18 cellular contexts compared by ENCODE assay signal in genomic region chr9:2286825-2287455, GRCh38.
"Had no signal": no experiment of that assay in that cellular context is flagged by ENCODE, and none has a peak within 500 bp of the region (broad histone marks: within the 10 kb centered on the region; RNA-seq: fewer than 3 reads in every experiment).

No MANE protein-coding gene starts in this region.

- H3K36me3 Mint-ChIP-seq: activated naive CD4-positive, alpha-beta T cell treated with anti-CD3 and anti-CD28 coated beads, Interleukin-2, amount 10 ng/mL, durations not matched to agents 7 days and 5 days; natural killer cell treated with Interleukin-12 subunit alpha and Interleukin-12 subunit beta and Interleukin-15 and Interleukin-18, amount 100 ng/mL, for 72 hours; type B pancreatic cell had no signal

- H3K4me3 ChIP-seq: colonic mucosa had no signal

- H3K27ac ChIP-seq: brain microvascular endothelial cell, colonic mucosa, VCaP had no signal

- H3K27ac Mint-ChIP-seq: activated naive CD4-positive, alpha-beta T cell treated with anti-CD3 and anti-CD28 coated beads, Interleukin-2, amount 10 ng/mL, durations not matched to agents 7 days and 5 days; activated naive CD8-positive, alpha-beta T cell treated with anti-CD3 and anti-CD28 coated beads, Interleukin-2, amount 50 U/mL, for 24 hours; natural killer cell treated with Interleukin-12 subunit alpha and Interleukin-12 subunit beta and Interleukin-15 and Interleukin-18, amount 100 ng/mL, for 72 hours; stimulated activated naive CD8-positive, alpha-beta T cell treated with anti-CD3 and anti-CD28 coated beads, Interleukin-15, Interleukin-2, amounts not matched to agents 100 ng/mL and 50 ng/mL, for 24 hours; T-helper 17 cell; type B pancreatic cell had no signal

- H3K9me3 ChIP-seq: colonic mucosa had no signal

- H3K4me3 Mint-ChIP-seq: activated naive CD4-positive, alpha-beta T cell treated with anti-CD3 and anti-CD28 coated beads, Interleukin-2, amount 10 ng/mL, durations not matched to agents 7 days and 5 days; activated naive CD8-positive, alpha-beta T cell treated with anti-CD3 and anti-CD28 coated beads, Interleukin-2, amount 50 U/mL, for 24 hours; central memory CD8-positive, alpha-beta T cell; natural killer cell treated with Interleukin-12 subunit alpha and Interleukin-12 subunit beta and Interleukin-15 and Interleukin-18, amount 100 ng/mL, for 72 hours; stimulated activated naive CD8-positive, alpha-beta T cell treated with anti-CD3 and anti-CD28 coated beads, Interleukin-15, Interleukin-2, amounts not matched to agents 100 ng/mL and 50 ng/mL, for 24 hours; T-helper 17 cell; type B pancreatic cell had no signal

- H3K27me3 Mint-ChIP-seq: type B pancreatic cell had no signal

- ATAC-seq: activated naive CD8-positive, alpha-beta T cell treated with anti-CD3 and anti-CD28 coated beads, Interleukin-2, amount 50 U/mL, for 24 hours; natural killer cell treated with Interleukin-12 subunit alpha and Interleukin-12 subunit beta and Interleukin-15 and Interleukin-18, amount 100 ng/mL, for 72 hours; T-helper 17 cell had no signal

- H3K4me1 Mint-ChIP-seq: activated naive CD4-positive, alpha-beta T cell treated with anti-CD3 and anti-CD28 coated beads, Interleukin-2, amount 10 ng/mL, durations not matched to agents 7 days and 5 days; activated naive CD8-positive, alpha-beta T cell treated with anti-CD3 and anti-CD28 coated beads, Interleukin-2, amount 50 U/mL, for 24 hours; central memory CD8-positive, alpha-beta T cell; T-helper 17 cell had no signal

- H3K27me3 ChIP-seq: brain microvascular endothelial cell, colonic mucosa had no signal

- DNase-seq: activated CD4-positive, alpha-beta T cell treated with anti-CD3 and anti-CD28 coated beads, Interleukin-2, amount 50 U/mL, for 1 hour; activated CD4-positive, CD25-positive, alpha-beta regulatory T cell treated with anti-CD3 and anti-CD28 coated beads, Interleukin-2, amount 50 U/mL, for 72 hours; activated CD8-positive, alpha-beta memory T cell treated with anti-CD3 and anti-CD28 coated beads, Interleukin-2, amount 50 U/mL, for 4 hours; activated effector memory CD4-positive, alpha-beta T cell treated with Interleukin-2 at 50 U/mL for 16 hours; activated naive CD4-positive, alpha-beta T cell treated with anti-CD3 and anti-CD28 coated beads, Interleukin-2, amount 10 ng/mL, durations not matched to agents 7 days and 5 days; activated naive CD8-positive, alpha-beta T cell treated with anti-CD3 and anti-CD28 coated beads, Interleukin-2, amount 50 U/mL, for 24 hours; activated T-cell treated with anti-CD3 and anti-CD28 coated beads, Interleukin-2, amount 50 U/mL, for 48 hours; anterior cingulate cortex; brain microvascular endothelial cell; colonic mucosa; erythroblast; foreskin melanocyte; T-helper 17 cell had no signal

- H3K9me3 Mint-ChIP-seq: activated naive CD4-positive, alpha-beta T cell treated with anti-CD3 and anti-CD28 coated beads, Interleukin-2, amount 10 ng/mL, durations not matched to agents 7 days and 5 days; activated naive CD8-positive, alpha-beta T cell treated with anti-CD3 and anti-CD28 coated beads, Interleukin-2, amount 50 U/mL, for 24 hours; central memory CD8-positive, alpha-beta T cell; natural killer cell treated with Interleukin-12 subunit alpha and Interleukin-12 subunit beta and Interleukin-15 and Interleukin-18, amount 100 ng/mL, for 72 hours; stimulated activated naive CD8-positive, alpha-beta T cell treated with anti-CD3 and anti-CD28 coated beads, Interleukin-15, Interleukin-2, amounts not matched to agents 100 ng/mL and 50 ng/mL, for 24 hours had no signal

- H3K36me3 ChIP-seq: brain microvascular endothelial cell, colonic mucosa had no signal

- H3K4me1 ChIP-seq: colonic mucosa had no signal
